In genomic region chr9:89418882-89419641, GRCh38 we compare ENCODE assay signal across 8 cellular contexts.
DNase-seq lines count a peak whose midpoint lies in the region; ATAC-seq and TF ChIP-seq lines count a peak whose summit lies in the region.

No MANE protein-coding gene starts in this region.

- peak overlapping the region; percentile 91 for H3K27ac Mint-ChIP-seq in memory B cell

- no peaks in the 10 kb centered on the region for H3K27me3 ChIP-seq in uterus

- H3K36me3 Mint-ChIP-seq in memory B cell: peaks cover 12% of the 10 kb centered on the region

- peaks cover 48% of the 10 kb centered on the region for H3K4me1 Mint-ChIP-seq in memory B cell

- ATAC-seq in GM18511 (IDR thresholded peaks at IDR 0.05; ENCODE audit: unreplicated experiment) (peak; percentile 71), HG03066 (IDR thresholded peaks at IDR 0.05; ENCODE audit: low read depth, unreplicated experiment) (peak; percentile 63), memory B cell (ENCODE audit: low read depth) (peak; percentile 91)

- H3K4me1 ChIP-seq in uterus: no peaks in the 10 kb centered on the region

- no peaks in the 10 kb centered on the region for H3K9me3 Mint-ChIP-seq in memory B cell

- peak overlapping the region; percentile 83 for H3K4me3 Mint-ChIP-seq in memory B cell

- in situ Hi-C loops in G401 (cut with HindIII; ENCODE audit: low sequenced_read_pairs): no loop called here

- no peaks in the 10 kb centered on the region for H3K9me3 ChIP-seq in uterus

- peak; percentile 67 for DNase-seq in activated CD4-positive, alpha-beta T cell treated with anti-CD3 and anti-CD28 coated beads, Interleukin-2, amount 50 U/mL, for 1 hour
- DNase-seq in memory B cell (ENCODE audit: low spot score in 2 of 2) (peak in 1 of 2 donors; percentile 42), head of caudate nucleus (no peak), NCI-H524 (lab: John Stamatoyannopoulos, UW) (no peak), G401 (ENCODE audit: low spot score) (no peak), uterus (no peak)

- no peaks in the 10 kb centered on the region for H3K27me3 Mint-ChIP-seq in memory B cell

- H3K4me3 ChIP-seq in uterus: no peak overlapping the region

- no peaks in the 10 kb centered on the region for H3K36me3 ChIP-seq in uterus

- no peak overlapping the region for H3K27ac ChIP-seq in uterus

- no peak for TF ChIP-seq CTCF in uterus (IDR thresholded peaks at IDR 0.05)

- no peak for TF ChIP-seq POLR2A in uterus (IDR thresholded peaks at IDR 0.05)

- intact Hi-C loops in head of caudate nucleus (cut with DNase I) (no loop called here), uterus (cut with DNase I; ENCODE audit: low total_unique reads) (no loop called here)
